ENCODE assay signal across 17 cellular contexts in the genomic region with DNA sequence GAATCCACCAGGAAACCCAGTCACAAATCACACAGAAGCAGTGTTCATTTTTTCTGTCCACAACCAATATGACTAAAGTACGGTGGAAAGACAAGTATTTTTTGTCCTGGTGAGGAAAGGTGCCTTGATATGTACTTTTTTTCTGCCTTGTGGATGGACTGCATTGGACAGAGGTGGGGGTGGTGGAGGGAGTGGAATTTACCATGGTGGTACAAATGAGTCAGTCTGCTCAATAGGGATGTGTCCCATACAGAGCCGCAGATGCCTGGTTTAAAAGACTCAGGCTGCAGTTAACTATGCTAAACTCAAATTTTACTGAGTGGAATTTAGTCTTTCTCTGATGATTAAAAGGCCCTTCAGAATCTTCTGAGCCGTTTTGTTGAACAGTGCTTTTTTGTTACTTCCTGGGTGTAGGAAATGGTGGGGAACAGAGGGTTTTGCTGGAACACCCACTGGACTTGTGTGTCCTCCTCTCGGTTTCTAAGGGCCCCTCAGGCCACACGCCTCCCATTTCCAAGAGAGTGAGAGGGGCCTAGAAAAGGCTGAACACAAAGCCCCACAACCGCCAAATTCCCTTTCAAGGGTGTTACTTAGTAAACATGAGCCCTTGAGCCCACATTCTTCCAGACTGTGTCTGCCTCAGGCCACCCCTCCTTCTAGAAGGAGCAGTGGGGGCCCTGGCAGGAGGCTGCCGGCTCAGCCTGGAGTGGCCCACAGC.
A peak's percentile ranks its signal among the peaks of the same experiment; 100 is the strongest.
DNase-seq lines count a peak whose midpoint lies in the region; ATAC-seq and TF ChIP-seq lines count a peak whose summit lies in the region.
"Had no signal": no experiment of that assay in that cellular context is flagged by ENCODE, and none has a peak within 500 bp of the region (broad histone marks: within the 10 kb centered on the region; RNA-seq: fewer than 3 reads in every experiment).

No MANE protein-coding gene starts in this region.

- H3K9me3 Mint-ChIP-seq in CD4-positive, alpha-beta T cell: no peaks in the 10 kb centered on the region
- H3K9me3 Mint-ChIP-seq: central memory CD8-positive, alpha-beta T cell; stimulated activated naive CD8-positive, alpha-beta T cell treated with anti-CD3 and anti-CD28 coated beads, Interleukin-15, amount 100 ng/mL, for 72 hours had no signal

- H3K9ac ChIP-seq in neural cell (ENCODE audit: low read length): peak overlapping the region; percentile 32

- DNase-seq in CD4-positive, alpha-beta T cell: no peak
- peak; percentile 40 for DNase-seq in NAMALWA (ENCODE audit: low spot score)
- peak; percentile 24 for DNase-seq in foreskin melanocyte
- DNase-seq in pons (ENCODE audit: low spot score): no peak
- DNase-seq in CD1c-positive myeloid dendritic cell (ENCODE audit: extremely low spot score): no peak
- DNase-seq in dermis blood vessel endothelial cell: no peak
- DNase-seq in NCI-H1436 (lab: John Stamatoyannopoulos, UW): no peak
- DNase-seq: ACHN; activated CD4-positive, alpha-beta T cell treated with anti-CD3 and anti-CD28 coated beads for 1 hour; effector CD8-positive, alpha-beta T cell; NCI-H2171; PC-3; stimulated activated naive CD8-positive, alpha-beta T cell treated with anti-CD3 and anti-CD28 coated beads, Interleukin-15, amount 100 ng/mL, for 72 hours; T-helper 9 cell had no signal

- H3K4me1 Mint-ChIP-seq in CD4-positive, alpha-beta T cell (ENCODE audit: low read depth): peaks cover 29% of the 10 kb centered on the region

- H2AFZ ChIP-seq in neural cell (ENCODE audit: low read depth, low read length): no peak overlapping the region

- CTCF ChIA-PET in CD4-positive, alpha-beta T cell (lab: Charles Lee): no interaction called here

- POLR2A ChIA-PET in CD4-positive, alpha-beta T cell (lab: Charles Lee): no interaction called here

- H3K4me2 ChIP-seq in neural cell (ENCODE audit: low read length): peak overlapping the region; percentile 45

- H3F3A ChIP-seq in neural cell (ENCODE audit: insufficient read depth, low read length, poor library complexity, severe bottlenecking): no peaks in the 10 kb centered on the region

- no peak for TF ChIP-seq CTCF in CD4-positive, alpha-beta T cell (IDR thresholded peaks at IDR 0.05)
- TF ChIP-seq CTCF in neural cell (IDR thresholded peaks at IDR 0.05; ENCODE audit: poor library complexity, severe bottlenecking): no peak

- H3K79me2 ChIP-seq in neural cell (replicated peaks; ENCODE audit: insufficient read depth, low read length): no peaks in the 10 kb centered on the region

- no peaks in the 10 kb centered on the region for H3K36me3 ChIP-seq in neural cell (ENCODE audit: insufficient read depth, low read length)
- H3K36me3 ChIP-seq: ovary had no signal

- H3K9me3 ChIP-seq in CD4-positive, alpha-beta T cell (ENCODE audit: control insufficient read depth, low read length): no peaks in the 10 kb centered on the region
- no peaks in the 10 kb centered on the region for H3K9me3 ChIP-seq in neural cell (ENCODE audit: low read length)
- H3K9me3 ChIP-seq: ovary had no signal

- no peak for TF ChIP-seq EP300 in neural cell (conservative IDR thresholded peaks at IDR 0.05; ENCODE audit: poor library complexity, severe bottlenecking)

- no peaks in the 10 kb centered on the region for H3K27me3 Mint-ChIP-seq in CD4-positive, alpha-beta T cell
- H3K27me3 Mint-ChIP-seq: central memory CD8-positive, alpha-beta T cell; stimulated activated naive CD8-positive, alpha-beta T cell treated with anti-CD3 and anti-CD28 coated beads, Interleukin-15, amount 100 ng/mL, for 72 hours had no signal

- H4K20me1 ChIP-seq in neural cell (ENCODE audit: insufficient read depth): no peaks in the 10 kb centered on the region

- H3K4me3 Mint-ChIP-seq in CD4-positive, alpha-beta T cell: no peak overlapping the region
- H3K4me3 Mint-ChIP-seq: central memory CD8-positive, alpha-beta T cell; stimulated activated naive CD8-positive, alpha-beta T cell treated with anti-CD3 and anti-CD28 coated beads, Interleukin-15, amount 100 ng/mL, for 72 hours had no signal

- ATAC-seq in CD4-positive, alpha-beta T cell (ENCODE audit: poor library complexity): no peak
- ATAC-seq: PC-3 had no signal

- no peaks in the 10 kb centered on the region for H3K9me2 ChIP-seq in neural cell (ENCODE audit: insufficient read depth, low read length)

- peak overlapping the region; percentile 32 for H3K4me3 ChIP-seq in neural cell (ENCODE audit: low read length)
- H3K4me3 ChIP-seq: ovary had no signal

- no peaks in the 10 kb centered on the region for H3K36me3 Mint-ChIP-seq in CD4-positive, alpha-beta T cell (ENCODE audit: low read depth)

- no peak overlapping the region for H3K27ac ChIP-seq in CD4-positive, alpha-beta T cell (ENCODE audit: low read depth, low read length)
- peak overlapping the region; percentile 67 for H3K27ac ChIP-seq in neural cell (ENCODE audit: low read length)
- H3K27ac ChIP-seq: ovary had no signal

- intact Hi-C loops in CD4-positive, alpha-beta T cell (cut with DNase I, micrococcal nuclease): no loop called here

- no peaks in the 10 kb centered on the region for H3K27me3 ChIP-seq in CD4-positive, alpha-beta T cell (ENCODE audit: control insufficient read depth, insufficient read depth, low read length)
- H3K27me3 ChIP-seq in neural cell (ENCODE audit: insufficient read depth, low read depth, low read length): no peaks in the 10 kb centered on the region
- H3K27me3 ChIP-seq: ovary had no signal

- peak overlapping the region; percentile 2 for H3K27ac Mint-ChIP-seq in CD4-positive, alpha-beta T cell

- TF ChIP-seq RAD21 in neural cell (conservative IDR thresholded peaks at IDR 0.05): no peak

TF ChIP-seq in neural cell, 6 proteins besides CTCF, POLR2A, EP300 and RAD21:
- TF ChIP-seq TAF1 (IDR thresholded peaks at IDR 0.05; ENCODE audit: low read depth) (no peak), POLR2AphosphoS5 (IDR thresholded peaks at IDR 0.05) (no peak), MXI1 (conservative IDR thresholded peaks at IDR 0.05; ENCODE audit: poor library complexity, severe bottlenecking) (no peak), REST (IDR thresholded peaks at IDR 0.05; ENCODE audit: borderline replicate concordance) (no peak), SMC3 (conservative IDR thresholded peaks at IDR 0.05; ENCODE audit: poor library complexity) (no peak), EZH2 (IDR thresholded peaks at IDR 0.05; ENCODE audit: borderline replicate concordance, insufficient read depth, low read length, poor library complexity, severe bottlenecking) (no peak)

Comparison
In these comparisons a context has a peak if more than half of its experiments do, and no peak if none do; other contexts are left out.
1. DNase-seq: peak in NAMALWA (single experiment) and foreskin melanocyte (single experiment); none in CD4-positive, alpha-beta T cell (0 of 10), pons (single experiment), CD1c-positive myeloid dendritic cell (single experiment), dermis blood vessel endothelial cell (single experiment) and NCI-H1436 (single experiment).